18 cellular contexts compared by ENCODE assay signal in the genomic region with DNA sequence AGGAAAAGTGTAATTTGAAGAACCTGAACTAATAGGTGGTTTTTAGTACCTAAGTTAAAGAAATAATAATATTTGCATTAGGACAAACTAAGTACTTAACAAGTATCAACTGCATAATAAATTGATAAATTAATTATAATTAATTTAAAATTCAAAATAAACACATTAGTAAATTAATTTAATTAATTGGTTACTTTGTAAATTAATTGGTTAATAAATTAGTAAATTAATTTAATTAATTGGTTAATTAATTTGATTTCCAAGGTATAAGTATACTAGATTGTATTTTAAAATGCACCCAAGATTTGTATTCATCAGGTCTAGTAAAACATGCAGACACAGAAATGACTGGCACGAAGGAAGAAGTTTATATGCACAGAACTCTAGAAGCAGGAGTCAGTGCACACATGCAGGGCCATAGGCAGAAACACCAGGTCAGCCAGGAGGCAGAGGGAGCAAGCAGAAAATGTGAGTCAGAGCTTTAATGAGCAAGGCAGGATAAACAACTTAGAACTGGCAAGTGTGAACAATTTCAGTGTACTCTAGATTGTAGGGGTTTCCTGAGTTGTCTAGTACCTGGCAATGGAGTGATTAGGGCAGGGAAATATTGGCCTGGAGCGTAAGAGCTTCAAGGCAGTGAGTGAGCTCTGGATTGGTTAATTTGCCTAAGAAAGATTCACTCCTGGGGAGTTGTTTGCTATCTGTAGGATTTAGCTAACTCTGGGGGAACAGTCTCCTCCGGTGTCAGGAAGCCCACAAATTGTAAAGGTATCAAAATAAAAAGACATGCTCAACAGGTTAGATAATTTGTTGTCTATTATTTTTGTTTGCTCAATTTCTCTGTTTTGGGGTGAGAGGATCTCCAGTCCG.
DNase-seq lines count a peak whose midpoint lies in the region; FAIRE-seq and TF ChIP-seq lines count a peak whose summit lies in the region.
"Had no signal": no experiment of that assay in that cellular context is flagged by ENCODE, and none has a peak within 500 bp of the region (broad histone marks: within the 10 kb centered on the region; RNA-seq: fewer than 3 reads in every experiment).

No MANE protein-coding gene starts in this region.

- TF ChIP-seq POLR2A in H1 (IDR thresholded peaks at IDR 0.05; ENCODE audit: control extremely low read depth in 1 of 2, low read depth in 2 of 2, low read length in 2 of 2) = no peak

- H3K9ac ChIP-seq in H1 (replicated peaks in 1 of 4; ENCODE audit: extremely low read depth in 1 of 4, low read depth in 3 of 4, low read length in 3 of 4) = no peak overlapping the region

- no peak overlapping the region for H3K23ac ChIP-seq in H1 (ENCODE audit: insufficient read length)

- H3K14ac ChIP-seq in H1 (ENCODE audit: insufficient read length) = no peak overlapping the region

- DNase-seq in H7 = peak; percentile 1
- peak; percentile 76 for DNase-seq in NCI-H446 treated with DMSO at 0.1 percent for 48 hours (lab: John Stamatoyannopoulos, UW)
- no peak for DNase-seq in H1 (ENCODE audit: low read depth in 1 of 2, low spot score in 2 of 2)
- DNase-seq in nephron progenitor cell = no peak
- DNase-seq in NCI-H1048 (lab: John Stamatoyannopoulos, UW) = no peak
- DNase-seq in CD8-positive, alpha-beta memory T cell = no peak
- no peak for DNase-seq in cerebellum (ENCODE audit: low spot score)
- DNase-seq in NCI-H1436 (lab: John Stamatoyannopoulos, UW) = no peak
- DNase-seq: activated CD4-positive, CD25-positive, alpha-beta regulatory T cell treated with anti-CD3 and anti-CD28 coated beads, Interleukin-2, amount 50 U/mL, for 72 hours; activated CD8-positive, alpha-beta memory T cell treated with anti-CD3 and anti-CD28 coated beads, Interleukin-2, amount 50 U/mL, for 48 hours; NCI-H2107; stimulated activated naive CD4-positive, alpha-beta T cell treated with Interleukin-2 at 50 U/mL for 16 hours; SW 1271 had no signal

- peak overlapping the region; percentile 29 for H3K27ac Mint-ChIP-seq in nephron progenitor cell
- no peak overlapping the region for H3K27ac Mint-ChIP-seq in CD8-positive, alpha-beta memory T cell
- H3K27ac Mint-ChIP-seq: activated naive CD4-positive, alpha-beta T cell treated with anti-CD3 and anti-CD28 coated beads, Interleukin-2, amount 50 U/mL, for 72 hours had no signal

- H4K91ac ChIP-seq in H1 (replicated peaks; ENCODE audit: insufficient read length, low read length) = no peak overlapping the region

- peaks cover 0 to 6% (median 4%) of the 10 kb centered on the region in 4 experiments; a peak in 4 of 7 replicates for H3K4me1 ChIP-seq in H1 (replicated peaks in 1 of 4; ENCODE audit: control insufficient read depth in 3 of 4, insufficient read depth in 4 of 4, low read length in 3 of 4)
- H3K4me1 ChIP-seq in CD8-positive, alpha-beta memory T cell (ENCODE audit: insufficient read depth, low read length) = no peaks in the 10 kb centered on the region
- H3K4me1 ChIP-seq: vagina had no signal

- no peaks in the 10 kb centered on the region for H3K27me3 Mint-ChIP-seq in nephron progenitor cell (ENCODE audit: low read depth, poor library complexity)
- peaks cover 0 to 3% of the 10 kb centered on the region in 2 donors for H3K27me3 Mint-ChIP-seq in CD8-positive, alpha-beta memory T cell
- H3K27me3 Mint-ChIP-seq: central memory CD8-positive, alpha-beta T cell had no signal

- no peaks in the 10 kb centered on the region for H3K4me1 Mint-ChIP-seq in nephron progenitor cell
- no peaks in the 10 kb centered on the region for H3K4me1 Mint-ChIP-seq in CD8-positive, alpha-beta memory T cell
- H3K4me1 Mint-ChIP-seq: central memory CD8-positive, alpha-beta T cell; neural crest cell had no signal

- no peak overlapping the region for H3K4ac ChIP-seq in H1 (replicated peaks; ENCODE audit: insufficient read length, low read depth, low read length)

- no peaks in the 10 kb centered on the region for H3K9me3 ChIP-seq in H1 (ENCODE audit: insufficient read depth in 2 of 2, low read depth in 1 of 2, low read length in 1 of 2)
- H3K9me3 ChIP-seq in CD8-positive, alpha-beta memory T cell (ENCODE audit: low read length) = no peaks in the 10 kb centered on the region
- H3K9me3 ChIP-seq: vagina had no signal

- no peaks in the 10 kb centered on the region for H3K36me3 Mint-ChIP-seq in nephron progenitor cell (ENCODE audit: low read depth)
- no peaks in the 10 kb centered on the region for H3K36me3 Mint-ChIP-seq in CD8-positive, alpha-beta memory T cell
- H3K36me3 Mint-ChIP-seq: activated naive CD4-positive, alpha-beta T cell treated with anti-CD3 and anti-CD28 coated beads, Interleukin-2, amount 50 U/mL, for 72 hours had no signal

- no peak overlapping the region for H2BK5ac ChIP-seq in H1 (ENCODE audit: low read depth, low read length)

- CTCF ChIA-PET in H1 (lab: Charles Lee; ENCODE audit: partially characterized antibody) = no interaction called here
- CTCF ChIA-PET in CD8-positive, alpha-beta memory T cell (lab: Charles Lee) = no interaction called here

- no peak overlapping the region for H3K18ac ChIP-seq in H1 (ENCODE audit: extremely low read depth, low read length)

- no peak overlapping the region for H2BK15ac ChIP-seq in H1 (ENCODE audit: low read length)

- H2BK120ac ChIP-seq in H1 (replicated peaks; ENCODE audit: low read depth, low read length) = no peak overlapping the region

- no peak overlapping the region for H3K27ac ChIP-seq in H1 (ENCODE audit: low read depth, low read length)
- H3K27ac ChIP-seq in CD8-positive, alpha-beta memory T cell (ENCODE audit: low read depth, low read length) = no peak overlapping the region
- H3K27ac ChIP-seq: C4-2B, vagina had no signal

- peak; percentile 50 for FAIRE-seq in H1 (lab: Jason Lieb, UNC)

- H3K9me3 Mint-ChIP-seq in nephron progenitor cell = peaks cover 33% of the 10 kb centered on the region
- peaks cover 0 to 2% (median 2%) of the 10 kb centered on the region in 5 donors for H3K9me3 Mint-ChIP-seq in CD8-positive, alpha-beta memory T cell
- H3K9me3 Mint-ChIP-seq: central memory CD8-positive, alpha-beta T cell had no signal

- no peak for TF ChIP-seq EP300 in H1 (IDR thresholded peaks at IDR 0.05; ENCODE audit: borderline replicate concordance in 1 of 2, low read depth in 2 of 2, low read length in 2 of 2)

- H3K23me2 ChIP-seq in H1 (ENCODE audit: low read depth, low read length) = no peaks in the 10 kb centered on the region

- H4K8ac ChIP-seq in H1 (ENCODE audit: extremely low read depth, insufficient read depth, low read length) = no peak overlapping the region

- no peaks in the 10 kb centered on the region for H3K36me3 ChIP-seq in H7 (replicated peaks; ENCODE audit: control insufficient read depth, insufficient read depth, low read length)
- H3K36me3 ChIP-seq in H1 (ENCODE audit: control insufficient read depth in 2 of 4, insufficient read depth in 4 of 4, low read length in 3 of 4) = no peaks in the 10 kb centered on the region
- no peaks in the 10 kb centered on the region for H3K36me3 ChIP-seq in CD8-positive, alpha-beta memory T cell (ENCODE audit: insufficient read depth, low read length)
- H3K36me3 ChIP-seq: vagina had no signal

- H2AFZ ChIP-seq in H1 (ENCODE audit: low read length) = peak overlapping the region; percentile 94

- H2BK12ac ChIP-seq in H1 (ENCODE audit: low read depth, low read length) = no peak overlapping the region

- H3K4me3 ChIP-seq in H7 (ENCODE audit: insufficient read depth, low read depth, low read length) (no peak overlapping the region), H1 (ENCODE audit: extremely low read depth in 1 of 4, insufficient read depth in 2 of 4, low read depth in 3 of 4, low read length in 4 of 4) (peak overlapping the region in 1 of 4 experiments; percentile 13; a peak in 1 of 8 replicates)
- no peak overlapping the region for H3K4me3 ChIP-seq in CD8-positive, alpha-beta memory T cell (ENCODE audit: low read length)
- H3K4me3 ChIP-seq: vagina had no signal

- no peaks in the 10 kb centered on the region for H4K20me1 ChIP-seq in H1 (replicated peaks in 1 of 2; ENCODE audit: control insufficient read depth in 1 of 2, insufficient read depth in 2 of 2, low read length in 2 of 2)

- H3K27me3 ChIP-seq in H7 (ENCODE audit: control insufficient read depth, insufficient read depth, low read length) = no peaks in the 10 kb centered on the region
- no peaks in the 10 kb centered on the region for H3K27me3 ChIP-seq in H1 (replicated peaks in 1 of 4; ENCODE audit: control insufficient read depth in 3 of 4, extremely low read depth in 1 of 4, insufficient read depth in 3 of 4, low read length in 3 of 4)
- H3K27me3 ChIP-seq in CD8-positive, alpha-beta memory T cell (ENCODE audit: insufficient read depth, low read length, poor library complexity, severe bottlenecking) = no peaks in the 10 kb centered on the region
- H3K27me3 ChIP-seq: vagina had no signal

- H2AK5ac ChIP-seq in H1 (ENCODE audit: low read depth, low read length) = no peak overlapping the region

- POLR2A ChIA-PET in H1 (lab: Charles Lee; ENCODE audit: partially characterized antibody) = no interaction called here
- POLR2A ChIA-PET in CD8-positive, alpha-beta memory T cell (lab: Charles Lee) = no interaction called here

- H3K79me1 ChIP-seq in H1 (ENCODE audit: low read depth, low read length) = no peaks in the 10 kb centered on the region

- no peak for TF ChIP-seq RAD21 in H1 (IDR thresholded peaks at IDR 0.05 in 1 of 2, conservative IDR thresholded peaks at IDR 0.05 in 1 of 2; ENCODE audit: low read depth in 2 of 2, low read length in 2 of 2)

- TF ChIP-seq CTCF in H1 (IDR thresholded peaks at IDR 0.05; ENCODE audit: control extremely low read depth in 1 of 3, insufficient read depth in 1 of 3, low read depth in 1 of 3, low read length in 3 of 3) (no peak), nephron progenitor cell (IDR thresholded peaks at IDR 0.05) (no peak)

- H3K79me2 ChIP-seq in H1 (ENCODE audit: control insufficient read depth in 1 of 2, insufficient read depth in 2 of 2, low read length in 2 of 2) = no peaks in the 10 kb centered on the region

- H3K4me3 Mint-ChIP-seq in nephron progenitor cell = no peak overlapping the region
- no peak overlapping the region for H3K4me3 Mint-ChIP-seq in CD8-positive, alpha-beta memory T cell
- H3K4me3 Mint-ChIP-seq: central memory CD8-positive, alpha-beta T cell; neural crest cell had no signal

- peak overlapping the region; percentile 43 to 54; a peak in 3 of 4 replicates for H3K4me2 ChIP-seq in H1 (ENCODE audit: insufficient read depth in 1 of 2, low read depth in 2 of 2, low read length in 2 of 2)

- WGBS in H1 (ENCODE audit: extremely low coverage in 1 of 2, insufficient coverage in 1 of 2, insufficient read length in 1 of 2, insufficient replicate concordance in 2 of 2, low coverage in 1 of 2, low lambda C conversion rate in 2 of 2, missing lambda C conversion rate in 1 of 2), 2 experiments = 50% methylated on average over 4 of the region's 4 CpGs; no CpG with 5 or more reads in 1 of the 2 experiments

- H4K5ac ChIP-seq in H1 (ENCODE audit: insufficient read length, low read depth, low read length) = no peak overlapping the region

- H2BK20ac ChIP-seq in H1 (ENCODE audit: low read length) = no peak overlapping the region

- H3K56ac ChIP-seq in H1 (replicated peaks; ENCODE audit: insufficient read length, low read depth, low read length) = no peak overlapping the region

TF ChIP-seq in H1, 55 proteins besides CTCF, POLR2A, EP300 and RAD21 (continues in another document):
- TF ChIP-seq CHD2 (IDR thresholded peaks at IDR 0.05; ENCODE audit: low read length) (no peak), TCF12 (IDR thresholded peaks at IDR 0.05; ENCODE audit: low read depth, low read length) (no peak), SIRT6 (IDR thresholded peaks at IDR 0.05; ENCODE audit: low read length) (no peak)

Comparison
In these comparisons a context has a peak if more than half of its experiments do, and no peak if none do; other contexts are left out.
1. DNase-seq: peak in H7 (single experiment) and NCI-H446 treated with DMSO at 0.1 percent for 48 hours (single experiment); none in H1 (0 of 2), nephron progenitor cell (single experiment), NCI-H1048 (single experiment), CD8-positive, alpha-beta memory T cell (0 of 5), cerebellum (single experiment) and NCI-H1436 (single experiment).